10 cellular contexts compared by ENCODE assay signal in genomic region chr10:91201213-91201996, GRCh38. TPM values are rescaled to one million over a fixed set of nuclear protein-coding genes. Genes with fewer than 3 reads are reported as not detected.
A peak's percentile ranks its signal among the peaks of the same experiment; 100 is the strongest.
DNase-seq lines count a peak whose midpoint lies in the region; ATAC-seq and TF ChIP-seq lines count a peak whose summit lies in the region.
"Had no signal": no experiment of that assay in that cellular context is flagged by ENCODE, and none has a peak within 500 bp of the region (broad histone marks: within the 10 kb centered on the region; RNA-seq: fewer than 3 reads in every experiment).

No MANE protein-coding gene starts in this region.

- no peak for TF ChIP-seq EP300 in upper lobe of left lung (IDR thresholded peaks at IDR 0.05)

- no peaks in the 10 kb centered on the region for H3K27me3 ChIP-seq in mammary epithelial cell (ENCODE audit: insufficient read depth, low read length)
- H3K27me3 ChIP-seq in GM23338 (ENCODE audit: insufficient read depth): no peaks in the 10 kb centered on the region
- H3K27me3 ChIP-seq in upper lobe of left lung: no peaks in the 10 kb centered on the region

- H4K20me1 ChIP-seq in mammary epithelial cell (ENCODE audit: insufficient read depth, low read length): no peaks in the 10 kb centered on the region
- H4K20me1 ChIP-seq in GM23338 (replicated peaks; ENCODE audit: insufficient read depth): no peaks in the 10 kb centered on the region

- dilution Hi-C loops in mammary epithelial cell (cut with HindIII; ENCODE audit: low sequenced_read_pairs): no loop called here

- no peak overlapping the region for H3K9ac ChIP-seq in mammary epithelial cell (ENCODE audit: insufficient read depth, low read length)

- H3K4me3 ChIP-seq in mammary epithelial cell (replicated peaks in 1 of 3; ENCODE audit: insufficient read depth in 1 of 3, low read depth in 2 of 3, low read length in 3 of 3) (no peak overlapping the region), GM23338 (no peak overlapping the region), upper lobe of left lung (no peak overlapping the region)

- no peak overlapping the region for H2AFZ ChIP-seq in mammary epithelial cell (ENCODE audit: low read depth, low read length)
- H2AFZ ChIP-seq in GM23338: no peak overlapping the region

- H3K9me3 ChIP-seq in mammary epithelial cell (replicated peaks; ENCODE audit: insufficient read depth, low read length): no peaks in the 10 kb centered on the region
- H3K9me3 ChIP-seq in upper lobe of left lung: no peaks in the 10 kb centered on the region

- no peak for TF ChIP-seq POLR2A in upper lobe of left lung (IDR thresholded peaks at IDR 0.05)

- TF ChIP-seq CTCF in MCF 10A (IDR thresholded peaks at IDR 0.05; ENCODE audit: unreplicated experiment) (no peak), mammary epithelial cell (conservative IDR thresholded peaks at IDR 0.05 in 1 of 2, IDR thresholded peaks at IDR 0.05 in 1 of 2; ENCODE audit: extremely low read depth in 1 of 2, insufficient read depth in 1 of 2, low read depth in 1 of 2, low read length in 2 of 2) (no peak), GM23338 (conservative IDR thresholded peaks at IDR 0.05; ENCODE audit: low read depth in 2 of 2) (no peak), upper lobe of left lung (IDR thresholded peaks at IDR 0.05) (no peak)

- H3F3A ChIP-seq in GM23338 (replicated peaks; ENCODE audit: low read depth): no peaks in the 10 kb centered on the region

- H3K4me1 ChIP-seq in mammary epithelial cell (ENCODE audit: insufficient read depth, low read length) (no peaks in the 10 kb centered on the region), GM23338 (ENCODE audit: insufficient read depth) (peaks cover 19% of the 10 kb centered on the region), upper lobe of left lung (peaks cover 21 to 42% (median 31%) of the 10 kb centered on the region in 4 donors)

- no peaks in the 10 kb centered on the region for H3K9me2 ChIP-seq in GM23338 (ENCODE audit: insufficient read depth)

- CTCF ChIA-PET in MCF 10A (lab: Yijun Ruan, JAX) (interaction anchor here (0.6 kb wide), 1 partner anchor 9 kb away, joined by 4 read pairs; no protein-coding TSS in a partner anchor), mammary epithelial cell (lab: Charles Lee; ENCODE audit: low non-redundant PET) (no interaction called here)
- CTCF ChIA-PET in activated naive CD4-positive, alpha-beta T cell treated with anti-CD3 and anti-CD28 coated beads, Interleukin-2, amount 10 ng/mL, durations not matched to agents 7 days and 5 days (lab: Charles Lee): interaction anchor here (1.0 to 1.6 kb wide), 4 partner anchors 9 to 196 kb away, joined by 3 to 5 read pairs (median 4); no protein-coding TSS in a partner anchor

- H3K79me2 ChIP-seq in mammary epithelial cell (ENCODE audit: insufficient read depth, low read length): no peaks in the 10 kb centered on the region
- no peaks in the 10 kb centered on the region for H3K79me2 ChIP-seq in GM23338 (replicated peaks; ENCODE audit: insufficient read depth)

- no peak overlapping the region for H3K4me2 ChIP-seq in mammary epithelial cell (ENCODE audit: insufficient read depth, low read depth, low read length)
- H3K4me2 ChIP-seq in GM23338: no peak overlapping the region

- DNase-seq in MCF 10A (ENCODE audit: unreplicated experiment) (no peak), mammary epithelial cell (no peak), NCI-H1417 treated with DMSO at 0.1 percent for 48 hours (lab: John Stamatoyannopoulos, UW) (no peak), GM23338 (ENCODE audit: low spot score) (no peak), upper lobe of left lung (no peak)
- peak; percentile 74 for DNase-seq in activated naive CD4-positive, alpha-beta T cell treated with anti-CD3 and anti-CD28 coated beads, Interleukin-2, amount 10 ng/mL, durations not matched to agents 7 days and 5 days
- DNase-seq in stimulated activated naive CD4-positive, alpha-beta T cell treated with Interleukin-2 at 50 U/mL for 16 hours (lab: John Stamatoyannopoulos, UW): peak; percentile 36

- H3K36me3 ChIP-seq in mammary epithelial cell (ENCODE audit: insufficient read depth, low read length) (no peaks in the 10 kb centered on the region), GM23338 (ENCODE audit: insufficient read depth) (no peaks in the 10 kb centered on the region), upper lobe of left lung (no peaks in the 10 kb centered on the region)

- H3K4me3 Mint-ChIP-seq in MCF 10A (ENCODE audit: unreplicated experiment): no peak overlapping the region
- H3K4me3 Mint-ChIP-seq in activated naive CD4-positive, alpha-beta T cell treated with anti-CD3 and anti-CD28 coated beads, Interleukin-2, amount 10 ng/mL, durations not matched to agents 7 days and 5 days: peak overlapping the region; percentile 35
- H3K4me3 Mint-ChIP-seq in GM23338: no peak overlapping the region

- 95% methylated on average over 3 of the region's 3 CpGs for WGBS in mammary epithelial cell (ENCODE audit: low coverage, missing lambda C conversion rate)
- WGBS in upper lobe of left lung, 2 donors: 47 to 60% methylated on average over 3 of the region's 3 CpGs

- BruUV-seq in MCF 10A (replicated peaks; lab: Mats Ljungman, UMichigan): no TSS peak
- no TSS peak for BruUV-seq in mammary epithelial cell (replicated peaks; lab: Mats Ljungman, UMichigan)

- H3K9me3 Mint-ChIP-seq in MCF 10A (ENCODE audit: unreplicated experiment): no peaks in the 10 kb centered on the region
- H3K9me3 Mint-ChIP-seq in activated naive CD4-positive, alpha-beta T cell treated with anti-CD3 and anti-CD28 coated beads, Interleukin-2, amount 10 ng/mL, durations not matched to agents 7 days and 5 days: peaks cover 3% of the 10 kb centered on the region
- H3K9me3 Mint-ChIP-seq in GM23338: no peaks in the 10 kb centered on the region

- peak; percentile 40 for ATAC-seq in HG03135 (IDR thresholded peaks at IDR 0.05; ENCODE audit: unreplicated experiment)
- no peak for ATAC-seq in GM23338
- no peak for ATAC-seq in upper lobe of left lung (ENCODE audit: low FRiP score in 2 of 2)
- ATAC-seq: Panc1 had no signal

- H3K27ac ChIP-seq in mammary epithelial cell (ENCODE audit: insufficient read depth, low read depth, low read length) (no peak overlapping the region), GM23338 (ENCODE audit: low read depth) (no peak overlapping the region), upper lobe of left lung (peak overlapping the region in 1 of 4 donors; percentile 32)
- H3K27ac ChIP-seq: C4-2B had no signal

- no peaks in the 10 kb centered on the region for H3K36me3 Mint-ChIP-seq in MCF 10A (ENCODE audit: insufficient read depth, unreplicated experiment)
- H3K36me3 Mint-ChIP-seq in activated naive CD4-positive, alpha-beta T cell treated with anti-CD3 and anti-CD28 coated beads, Interleukin-2, amount 10 ng/mL, durations not matched to agents 7 days and 5 days: peaks cover 29% of the 10 kb centered on the region
- no peaks in the 10 kb centered on the region for H3K36me3 Mint-ChIP-seq in GM23338 (ENCODE audit: low read depth)

- in situ Hi-C loops in mammary epithelial cell (cut with MboI; ENCODE audit: low sequenced_read_pairs in 2 of 2): no loop called here

- intact Hi-C loops in MCF 10A (cut with micrococcal nuclease): no loop called here
- intact Hi-C loops in mammary epithelial cell (cut with micrococcal nuclease): no loop called here

- no peaks in the 10 kb centered on the region for H3K27me3 Mint-ChIP-seq in MCF 10A (ENCODE audit: insufficient read depth, unreplicated experiment)
- H3K27me3 Mint-ChIP-seq in activated naive CD4-positive, alpha-beta T cell treated with anti-CD3 and anti-CD28 coated beads, Interleukin-2, amount 10 ng/mL, durations not matched to agents 7 days and 5 days: no peaks in the 10 kb centered on the region
- H3K27me3 Mint-ChIP-seq in GM23338 (ENCODE audit: insufficient read depth, low read depth, poor library complexity): peaks cover 1% of the 10 kb centered on the region

- H3K27ac Mint-ChIP-seq in MCF 10A (ENCODE audit: low read depth, unreplicated experiment) (peak overlapping the region; percentile 10), GM23338 (no peak overlapping the region)
- peak overlapping the region; percentile 86 for H3K27ac Mint-ChIP-seq in activated naive CD4-positive, alpha-beta T cell treated with anti-CD3 and anti-CD28 coated beads, Interleukin-2, amount 10 ng/mL, durations not matched to agents 7 days and 5 days

- H3K4me1 Mint-ChIP-seq in MCF 10A (ENCODE audit: insufficient read depth, unreplicated experiment): peaks cover 12% of the 10 kb centered on the region
- peaks cover 83% of the 10 kb centered on the region for H3K4me1 Mint-ChIP-seq in activated naive CD4-positive, alpha-beta T cell treated with anti-CD3 and anti-CD28 coated beads, Interleukin-2, amount 10 ng/mL, durations not matched to agents 7 days and 5 days
- peaks cover 19% of the 10 kb centered on the region for H3K4me1 Mint-ChIP-seq in GM23338

- POLR2A ChIA-PET in MCF 10A (lab: Yijun Ruan, JAX): interaction anchor here (0.7 to 1.2 kb wide), 4 partner anchors 17 to 60 kb away, joined by 3 read pairs; partner anchors contain the start of gene PCGF5

TF ChIP-seq in GM23338, 12 proteins besides CTCF, POLR2A, EP300 and RAD21 (continues in another document):
- no peak for TF ChIP-seq NANOG (IDR thresholded peaks at IDR 0.05; ENCODE audit: borderline replicate concordance)
- TF ChIP-seq CREB1 (CRISPR knock-in tag; IDR thresholded peaks at IDR 0.05; ENCODE audit: low read depth): no peak
- TF ChIP-seq ZNF114 (CRISPR knock-in tag; IDR thresholded peaks at IDR 0.05): no peak
- TF ChIP-seq ZNF331 (CRISPR knock-in tag; IDR thresholded peaks at IDR 0.05; ENCODE audit: low read depth): no peak
- TF ChIP-seq POLR2AphosphoS5 (IDR thresholded peaks at IDR 0.05; ENCODE audit: low read depth): no peak

RNA-seq across cellular contexts. Expression of gene PCGF5, which starts 19.1 kb away (rescaled TPM):
- total RNA-seq in MCF 10A (2022) (25.8 and 34.6 TPM in 2 replicates), mammary epithelial cell (10 to 100 TPM; 17.6 to 22.5 TPM), upper lobe of left lung (10 to 100 TPM; 20.9 to 66.6 (median 37.4) TPM)
- polyA plus RNA-seq in mammary epithelial cell (13.4 TPM), GM23338 (2016; fragmentation: Nextera tagmentation; extraction: Ambion mirVana) (8.7 and 9.0 TPM in 2 replicates)
- polyA minus RNA-seq in mammary epithelial cell: 35.9 TPM
- total RNA-seq in GM23338 (2014; rRNA removed; shearing (Covaris generic)): 6.5 and 7.7 TPM in 2 replicates

Comparison
In these comparisons a context has a peak if more than half of its experiments do, and no peak if none do; other contexts are left out.
1. DNase-seq: peak in activated naive CD4-positive, alpha-beta T cell treated with anti-CD3 and anti-CD28 coated beads, Interleukin-2, amount 10 ng/mL, durations not matched to agents 7 days and 5 days (single experiment) and stimulated activated naive CD4-positive, alpha-beta T cell treated with Interleukin-2 at 50 U/mL for 16 hours (single experiment); none in MCF 10A (single experiment), mammary epithelial cell (single experiment), NCI-H1417 treated with DMSO at 0.1 percent for 48 hours (single experiment), GM23338 (single experiment) and upper lobe of left lung (0 of 2).